32 cellular contexts compared by ENCODE assay signal in genomic region chr12:18222699-18223098, GRCh38. TPM values are rescaled to one million over a fixed set of nuclear protein-coding genes. Genes with fewer than 3 reads are reported as not detected.
"Had no signal": no experiment of that assay in that cellular context is flagged by ENCODE, and none has a peak within 500 bp of the region (broad histone marks: within the 10 kb centered on the region; RNA-seq: fewer than 3 reads in every experiment).

No MANE protein-coding gene starts in this region.

- H3K4me3 ChIP-seq: ascending aorta, cardiac muscle cell had no signal

- H3K27ac ChIP-seq: ascending aorta, cardiac muscle cell, VCaP had no signal

- FAIRE-seq: bronchial epithelial cell, TTC549 had no signal

- H3K4me1 ChIP-seq: ascending aorta had no signal

- H3K36me3 ChIP-seq: ascending aorta, cardiac muscle cell had no signal

- DNase-seq: activated B cell treated with CpG ODN at 0.5 μM for 24 hours; activated CD4-positive, alpha-beta memory T cell treated with anti-CD3 and anti-CD28 coated beads, Interleukin-2, amount 10 ng/mL, durations not matched to agents 7 days and 5 days; activated CD4-positive, alpha-beta T cell treated with anti-CD3 and anti-CD28 coated beads for 36 hours; activated CD4-positive, alpha-beta T cell treated with anti-CD3 and anti-CD28 coated beads for 48 hours; activated CD4-positive, alpha-beta T cell treated with anti-CD3 and anti-CD28 coated beads, Interleukin-2, amount 10 ng/mL, durations not matched to agents 7 days and 5 days; activated CD4-positive, alpha-beta T cell treated with anti-CD3 and anti-CD28 coated beads, Interleukin-2, amount 50 U/mL, for 48 hours; activated CD4-positive, CD25-positive, alpha-beta regulatory T cell treated with anti-CD3 and anti-CD28 coated beads, Interleukin-2, amount 50 U/mL, for 72 hours; activated CD8-positive, alpha-beta memory T cell treated with anti-CD3 and anti-CD28 coated beads for 24 hours; activated CD8-positive, alpha-beta memory T cell treated with anti-CD3 and anti-CD28 coated beads, Interleukin-2, amount 10 ng/mL, durations not matched to agents 7 days and 5 days; activated CD8-positive, alpha-beta memory T cell treated with anti-CD3 and anti-CD28 coated beads, Interleukin-2, amount 50 U/mL, for 48 hours; activated CD8-positive, alpha-beta T cell treated with anti-CD3 and anti-CD28 coated beads, Interleukin-2, amount 10 ng/mL, durations not matched to agents 7 days and 5 days; activated effector memory CD4-positive, alpha-beta T cell treated with Interleukin-2 at 50 U/mL for 16 hours; activated gamma-delta T cell; activated naive CD4-positive, alpha-beta T cell treated with anti-CD3 and anti-CD28 coated beads, Interleukin-2, amount 10 ng/mL, durations not matched to agents 7 days and 5 days; activated naive CD4-positive, alpha-beta T cell treated with Interleukin-2 at 50 U/mL for 16 hours; activated naive CD8-positive, alpha-beta T cell treated with anti-CD3 and anti-CD28 coated beads, Interleukin-2, amount 10 ng/mL, durations not matched to agents 7 days and 5 days; activated naive CD8-positive, alpha-beta T cell treated with anti-CD3 and anti-CD28 coated beads, Interleukin-2, amount 50 U/mL, for 24 hours; activated T-cell treated with anti-CD3 and anti-CD28 coated beads, Interleukin-2, amount 50 U/mL, for 24 hours; activated T-cell treated with anti-CD3 and anti-CD28 coated beads, Interleukin-2, amount 50 U/mL, for 48 hours; amygdala; anterior cingulate cortex; caudate nucleus; cerebellar nuclear complex; T-helper 2 cell; T-helper 9 cell had no signal

- H3K9me3 ChIP-seq: ascending aorta had no signal

- ATAC-seq: activated CD4-positive, alpha-beta T cell treated with anti-CD3 and anti-CD28 coated beads for 36 hours; activated CD8-positive, alpha-beta memory T cell treated with anti-CD3 and anti-CD28 coated beads, Interleukin-2, amount 10 ng/mL, durations not matched to agents 7 days and 5 days; activated CD8-positive, alpha-beta T cell treated with anti-CD3 and anti-CD28 coated beads, Interleukin-2, amount 10 ng/mL, durations not matched to agents 7 days and 5 days; activated naive CD8-positive, alpha-beta T cell treated with anti-CD3 and anti-CD28 coated beads, Interleukin-2, amount 50 U/mL, for 24 hours had no signal

- H3K27me3 ChIP-seq: ascending aorta, cardiac muscle cell had no signal

RNA-seq across cellular contexts. Expression of gene PIK3C2G, which starts 38.6 kb away (rescaled TPM):
- total RNA-seq: activated B cell treated with CpG ODN at 0.5 μM for 24 hours; activated CD4-positive, alpha-beta memory T cell treated with anti-CD3 and anti-CD28 coated beads, Interleukin-2, amount 10 ng/mL, durations not matched to agents 7 days and 5 days; activated CD4-positive, alpha-beta T cell treated with anti-CD3 and anti-CD28 coated beads for 36 hours; activated CD4-positive, alpha-beta T cell treated with anti-CD3 and anti-CD28 coated beads, Interleukin-2, amount 10 ng/mL, durations not matched to agents 7 days and 5 days; activated CD8-positive, alpha-beta memory T cell treated with anti-CD3 and anti-CD28 coated beads, Interleukin-2, amount 10 ng/mL, durations not matched to agents 7 days and 5 days; activated CD8-positive, alpha-beta T cell treated with anti-CD3 and anti-CD28 coated beads, Interleukin-2, amount 10 ng/mL, durations not matched to agents 7 days and 5 days; activated naive CD8-positive, alpha-beta T cell treated with anti-CD3 and anti-CD28 coated beads, Interleukin-2, amount 10 ng/mL, durations not matched to agents 7 days and 5 days; activated T-helper 2 cell treated with anti-CD3 and anti-CD28 coated beads, Interferon-gamma antibody, Interleukin-2, Interleukin-4, amounts not matched to agents 10 μg/mL and 5 μg/mL and 100 μg/mL, durations not matched to agents 14 hours and 24 hours and 36 hours; ascending aorta; cardiac muscle cell; chondrocyte had no signal
- polyA plus RNA-seq: cardiac muscle cell had no signal
